Comparison of ENCODE assay signal across 7 cellular contexts in genomic region chr11:32583451-32584271, GRCh38.
DNase-seq lines count a peak whose midpoint lies in the region; ATAC-seq and TF ChIP-seq lines count a peak whose summit lies in the region.

Gene EIF3M (plus strand): TSS chr11:32583831. CDS start chr11:32583888, 57 bp downstream.

- TF ChIP-seq CTCF in retinal pigment epithelial cell (conservative IDR thresholded peaks at IDR 0.05; ENCODE audit: low read depth, low read length): no peak

- H3K4me3 ChIP-seq in retinal pigment epithelial cell (ENCODE audit: low read length): peak within 1 kb of the TSS; percentile 86

- peak; percentile 83 for ATAC-seq in GM18508 (IDR thresholded peaks at IDR 0.05; ENCODE audit: insufficient read depth, unreplicated experiment)
- peak; percentile 93 for ATAC-seq in HG03025 (IDR thresholded peaks at IDR 0.05; ENCODE audit: low FRiP score, unreplicated experiment)

- DNase-seq in NCI-H2081 (lab: John Stamatoyannopoulos, UW) (peak; percentile 95 to 96), T1000 (lab: John Stamatoyannopoulos, UW) (peak; percentile 92), astrocyte of the hippocampus (ENCODE audit: low read depth, low spot score) (peak; percentile 98), hippocampal formation (lab: John Stamatoyannopoulos, UW) (peak; percentile 88 to 94), retinal pigment epithelial cell (ENCODE audit: low read depth) (peak; percentile 84)

Comparison
In these comparisons a context has a peak if more than half of its experiments do, and no peak if none do; other contexts are left out.
1. Peak in every context shown above with its lines: DNase-seq, ATAC-seq and H3K4me3 ChIP-seq.